ENCODE assay signal across 21 cellular contexts in genomic region chr13:67235265-67235664, GRCh38. TPM values are rescaled to one million over a fixed set of nuclear protein-coding genes. Genes with fewer than 3 reads are reported as not detected.
A peak's percentile ranks its signal among the peaks of the same experiment; 100 is the strongest.
DNase-seq lines count a peak whose midpoint lies in the region; ATAC-seq, FAIRE-seq and TF ChIP-seq lines count a peak whose summit lies in the region.
"Had no signal": no experiment of that assay in that cellular context is flagged by ENCODE, and none has a peak within 500 bp of the region (broad histone marks: within the 10 kb centered on the region; RNA-seq: fewer than 3 reads in every experiment).

No MANE protein-coding gene starts in this region.

- no peak for FAIRE-seq in A549 (lab: Jason Lieb, UNC)

- TF ChIP-seq POLR2A in A549 (IDR thresholded peaks at IDR 0.05; ENCODE audit: low read length) (no peak), sigmoid colon (IDR thresholded peaks at IDR 0.05) (no peak)

- WGBS in A549 (ENCODE audit: missing lambda C conversion rate): 45% methylated on average over 2 of the region's 2 CpGs
- 56 to 78% methylated on average over 2 of the region's 2 CpGs for WGBS in sigmoid colon, 2 donors

- POLR2A ChIA-PET in A549 (lab: Yijun Ruan, JAX): no interaction called here
- POLR2A ChIA-PET in HEK293T (lab: Yijun Ruan, JAX): no interaction called here

- TF ChIP-seq CTCF in A549 (IDR thresholded peaks at IDR 0.05): no peak
- no peak for TF ChIP-seq CTCF in BE2C (IDR thresholded peaks at IDR 0.05; ENCODE audit: low read depth, low read length)
- no peak for TF ChIP-seq CTCF in SU-DHL-6 (IDR thresholded peaks at IDR 0.05; ENCODE audit: insufficient read depth, low read length, poor library complexity, severe bottlenecking)
- no peak for TF ChIP-seq CTCF in sigmoid colon (IDR thresholded peaks at IDR 0.05)

- DNase-seq in A549 (ENCODE audit: low read depth in 1 of 2, low spot score in 1 of 2) (no peak), BE2C (peak; percentile 62), sigmoid colon (no peak), SKM-1 treated with dmso at 0.1 percent for 144 hours (lab: John Stamatoyannopoulos, UW; ENCODE audit: unreplicated experiment) (no peak), HEK293T (ENCODE audit: extremely low spot score) (no peak)
- DNase-seq: AML-193; Caco-2; CD4-positive, CD25-positive, alpha-beta regulatory T cell; DMS153; GF-D8; H9; Kasumi-1; MG63; NCI-H1092; NCI-H1694; NCI-H2081 treated with DMSO at 0.1 percent for 48 hours; NCI-H446 treated with DMSO at 0.1 percent for 48 hours; OCI-M1; SIG-M5 had no signal

- CTCF ChIA-PET in A549 (lab: Yijun Ruan, JAX): no interaction called here
- CTCF ChIA-PET in HEK293T (lab: Yijun Ruan, JAX): interaction anchor here (1.6 kb wide), 1 partner anchor 241 kb away, joined by 4 read pairs; no protein-coding TSS in a partner anchor

- no peak for ATAC-seq in A549
- no peak for ATAC-seq in GM19397 (IDR thresholded peaks at IDR 0.05; ENCODE audit: unreplicated experiment)

- H3K4me2 ChIP-seq in A549 (peak overlapping the region; percentile 43), SU-DHL-6 (ENCODE audit: low read depth, low read length, poor library complexity, severe bottlenecking) (no peak overlapping the region)

- no peaks in the 10 kb centered on the region for H3K36me3 ChIP-seq in BE2C
- H3K36me3 ChIP-seq in SU-DHL-6 (ENCODE audit: low read length): no peaks in the 10 kb centered on the region
- H3K36me3 ChIP-seq in sigmoid colon: no peaks in the 10 kb centered on the region
- H3K36me3 ChIP-seq: MG63 had no signal

- TF ChIP-seq EP300 in A549 (IDR thresholded peaks at IDR 0.05) (no peak), sigmoid colon (IDR thresholded peaks at IDR 0.05) (no peak)

- peaks cover 4% of the 10 kb centered on the region; the same call in 1 of the 2 replicates for H3K79me2 ChIP-seq in SU-DHL-6 (ENCODE audit: insufficient read depth, low read length)

- H3K4me3 ChIP-seq in A549: no peak overlapping the region
- peak overlapping the region; percentile 23; the same call in 1 of the 2 replicates for H3K4me3 ChIP-seq in BE2C (ENCODE audit: low read depth, low read length)
- H3K4me3 ChIP-seq in SU-DHL-6 (ENCODE audit: insufficient read depth, low read length, poor library complexity, severe bottlenecking): no peak overlapping the region
- H3K4me3 ChIP-seq in sigmoid colon: no peak overlapping the region
- H3K4me3 ChIP-seq: MG63 had no signal

- no peak overlapping the region for H3K9ac ChIP-seq in SU-DHL-6 (ENCODE audit: low read length)

- no peaks in the 10 kb centered on the region for H4K20me1 ChIP-seq in SU-DHL-6 (ENCODE audit: low read depth, low read length)

- H2AFZ ChIP-seq in SU-DHL-6 (ENCODE audit: low read depth, low read length, severe bottlenecking): no peak overlapping the region

- TF ChIP-seq RAD21 in A549 (conservative IDR thresholded peaks at IDR 0.05 in 1 of 2, IDR thresholded peaks at IDR 0.05 in 1 of 2): no peak

- H3K4me1 ChIP-seq in A549 (peaks cover 10% of the 10 kb centered on the region; the same call in 2 of the 3 replicates), BE2C (peaks cover 17% of the 10 kb centered on the region), sigmoid colon (peaks cover 0 to 7% (median 0%) of the 10 kb centered on the region in 4 donors)
- H3K4me1 ChIP-seq: Caco-2 had no signal

- H3K9me2 ChIP-seq in SU-DHL-6 (replicated peaks; ENCODE audit: insufficient read depth, low read length): no peaks in the 10 kb centered on the region

- no peaks in the 10 kb centered on the region for H3K9me3 ChIP-seq in A549
- no peaks in the 10 kb centered on the region for H3K9me3 ChIP-seq in BE2C
- H3K9me3 ChIP-seq in SU-DHL-6 (ENCODE audit: insufficient read depth, low read length): no peaks in the 10 kb centered on the region
- no peaks in the 10 kb centered on the region for H3K9me3 ChIP-seq in sigmoid colon
- H3K9me3 ChIP-seq: Caco-2, MG63 had no signal

- no peak overlapping the region for H3K27ac ChIP-seq in A549
- H3K27ac ChIP-seq in SU-DHL-6 (ENCODE audit: low read depth, low read length): peak overlapping the region; percentile 24; the same call in 1 of the 2 replicates
- H3K27ac ChIP-seq in sigmoid colon: peak overlapping the region; percentile 12 to 94 (median 68)

- H3F3A ChIP-seq in SU-DHL-6 (ENCODE audit: insufficient read depth): peaks cover 15% of the 10 kb centered on the region

- H3K27me3 ChIP-seq in BE2C (no peaks in the 10 kb centered on the region), SU-DHL-6 (ENCODE audit: low read length) (no peaks in the 10 kb centered on the region), sigmoid colon (no peaks in the 10 kb centered on the region)

- intact Hi-C loops in sigmoid colon (cut with DNase I): no loop called here

TF ChIP-seq in A549, 52 proteins besides CTCF, POLR2A, EP300 and RAD21:
- TF ChIP-seq RNF2 (IDR thresholded peaks at IDR 0.05; ENCODE audit: borderline replicate concordance, low read depth) (no peak), MAFK (IDR thresholded peaks at IDR 0.05; ENCODE audit: partially characterized antibody) (no peak), MAZ (IDR thresholded peaks at IDR 0.05; ENCODE audit: borderline replicate concordance, low read depth, low read length) (no peak), CBX8 (IDR thresholded peaks at IDR 0.05) (no peak), BCL3 (IDR thresholded peaks at IDR 0.05) (no peak)
TF ChIP-seq in A549: peak in this region for 0.

TF ChIP-seq in HEK293T, 16 proteins besides CTCF, POLR2A, EP300 and RAD21:
- TF ChIP-seq TARDBP (IDR thresholded peaks at IDR 0.05): no peak
- no peak for TF ChIP-seq LEF1 (IDR thresholded peaks at IDR 0.05; ENCODE audit: borderline replicate concordance)
- no peak for TF ChIP-seq FOXA1 (IDR thresholded peaks at IDR 0.05)
- TF ChIP-seq SP1 (IDR thresholded peaks at IDR 0.05): no peak
- TF ChIP-seq SUZ12 (IDR thresholded peaks at IDR 0.05): no peak

RNA-seq across cellular contexts. Expression of gene PCDH9, which starts 5.1 kb away (rescaled TPM):
- 29.5 and 30.3 TPM in 2 replicates for polyA plus RNA-seq in A549 (2011; rRNA removed)
- 14.7 and 17.4 TPM in 2 replicates for polyA plus RNA-seq in A549 (2012; cell fraction: cytosol; rRNA removed)
- 10.3 and 13.0 TPM in 2 replicates for polyA plus RNA-seq in A549 (2012; cell fraction: nucleus; rRNA removed)
- polyA plus RNA-seq in A549 (2017; fragmentation: RNase III; extraction: RNeasy Plus Mini Kit Qiagen cat#74134 plus additional on column Dnase treatment): 13.2 to 16.0 TPM (median 14.1 TPM) in 3 replicates
- polyA minus RNA-seq in A549 (2011; rRNA and poly(A)+ RNA removed): 46.7 and 56.9 TPM in 2 replicates
- 14.7 TPM for polyA plus RNA-seq in BE2C (2012; ENCODE audit: insufficient read depth, insufficient read length, low read depth)
- total RNA-seq in sigmoid colon: 10 to 100 TPM in 3 of 4 donors, 1 to 10 TPM in 1; 6.0 to 15.7 (median 11.4) TPM
- polyA plus RNA-seq in sigmoid colon: 1 to 10 TPM in 1 of 3 donors, under 1 TPM in 1, not detected in 1; under 0.01 to 1.1 TPM

Comparison
In these comparisons a context has a peak if more than half of its experiments do, and no peak if none do; other contexts are left out.
1. H3K27ac ChIP-seq: peak in SU-DHL-6 (single experiment) and sigmoid colon (4 of 4); none in A549 (0 of 2).
2. RNA of gene PCDH9, which starts 5.1 kb away (polyA plus RNA-seq): 10.3 to 30.3 TPM in A549; under 0.01 to 1.1 TPM in sigmoid colon; every median in the first group is over 4 times any median in the second.